Comparison of ENCODE assay signal across 20 cellular contexts in the genomic region with DNA sequence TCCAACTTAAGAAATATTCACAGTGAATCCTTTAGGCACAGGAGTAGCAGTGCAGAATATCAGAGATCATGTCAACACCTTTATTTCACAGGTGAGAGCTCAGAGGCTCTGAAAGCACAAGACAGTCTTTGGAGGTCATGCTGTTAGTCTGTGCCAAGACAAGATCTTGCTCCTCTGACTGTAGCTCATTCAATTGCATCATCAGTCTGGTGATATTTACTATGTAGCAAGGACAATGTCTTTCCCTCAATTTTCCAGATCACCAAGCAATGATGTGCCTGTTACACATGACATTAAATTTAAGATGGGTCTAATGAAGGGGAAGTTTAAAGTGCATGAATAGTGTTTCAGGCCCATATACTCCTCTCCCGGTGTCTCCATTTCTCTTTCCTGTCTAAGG.
A peak's percentile ranks its signal among the peaks of the same experiment; 100 is the strongest.
DNase-seq lines count a peak whose midpoint lies in the region; ATAC-seq and TF ChIP-seq lines count a peak whose summit lies in the region.
"Had no signal": no experiment of that assay in that cellular context is flagged by ENCODE, and none has a peak within 500 bp of the region (broad histone marks: within the 10 kb centered on the region; RNA-seq: fewer than 3 reads in every experiment).

No MANE protein-coding gene starts in this region.

- DNase-seq in AG20443 (ENCODE audit: low spot score) (peak; percentile 20), cardiac fibroblast (ENCODE audit: low read depth in 2 of 2) (peak; percentile 11 to 35), iris pigment epithelial cell (ENCODE audit: low read depth) (peak; percentile 47), NCI-H187 (lab: John Stamatoyannopoulos, UW) (no peak)
- no peak for DNase-seq in activated naive CD4-positive, alpha-beta T cell treated with anti-CD3 and anti-CD28 coated beads for 36 hours
- no peak for DNase-seq in stimulated activated naive CD8-positive, alpha-beta T cell treated with anti-CD3 and anti-CD28 coated beads, Interleukin-15, amount 100 ng/mL, for 72 hours
- DNase-seq: activated T-cell treated with anti-CD3 and anti-CD28 coated beads, Interleukin-2, amount 50 U/mL, for 1 hour; amygdala; CD4-positive, CD25-positive, alpha-beta regulatory T cell; DMS 273 treated with DMSO at 0.1 percent for 48 hours; natural killer cell; NCI-H1436 treated with DMSO at 0.1 percent for 48 hours; NCI-H526; pancreas; right lobe of liver; upper lobe of right lung had no signal

- intact Hi-C loops in activated naive CD4-positive, alpha-beta T cell treated with anti-CD3 and anti-CD28 coated beads for 36 hours (cut with micrococcal nuclease) = no loop called here

- H3K9me3 Mint-ChIP-seq in activated naive CD4-positive, alpha-beta T cell treated with anti-CD3 and anti-CD28 coated beads for 36 hours = no peaks in the 10 kb centered on the region
- H3K9me3 Mint-ChIP-seq in stimulated activated naive CD8-positive, alpha-beta T cell treated with anti-CD3 and anti-CD28 coated beads, Interleukin-15, amount 100 ng/mL, for 72 hours = no peaks in the 10 kb centered on the region
- H3K9me3 Mint-ChIP-seq: natural killer cell had no signal

- TF ChIP-seq EP300 in Ishikawa (IDR thresholded peaks at IDR 0.05; ENCODE audit: borderline replicate concordance) = no peak

- H3K4me3 ChIP-seq in cardiac fibroblast (replicated peaks in 1 of 2; ENCODE audit: low read depth in 2 of 2, low read length in 2 of 2) = no peak overlapping the region
- H3K4me3 ChIP-seq: pancreas, right lobe of liver, upper lobe of right lung had no signal

- H3K27ac Mint-ChIP-seq in activated naive CD4-positive, alpha-beta T cell treated with anti-CD3 and anti-CD28 coated beads for 36 hours = no peak overlapping the region
- no peak overlapping the region for H3K27ac Mint-ChIP-seq in stimulated activated naive CD8-positive, alpha-beta T cell treated with anti-CD3 and anti-CD28 coated beads, Interleukin-15, amount 100 ng/mL, for 72 hours
- H3K27ac Mint-ChIP-seq: CD4-positive, CD25-positive, alpha-beta regulatory T cell; natural killer cell had no signal

- TF ChIP-seq RAD21 in Ishikawa (IDR thresholded peaks at IDR 0.05; ENCODE audit: low read depth) = no peak

- no peaks in the 10 kb centered on the region for H3K4me1 Mint-ChIP-seq in activated naive CD4-positive, alpha-beta T cell treated with anti-CD3 and anti-CD28 coated beads for 36 hours (ENCODE audit: low read depth)
- H3K4me1 Mint-ChIP-seq in stimulated activated naive CD8-positive, alpha-beta T cell treated with anti-CD3 and anti-CD28 coated beads, Interleukin-15, amount 100 ng/mL, for 72 hours = no peaks in the 10 kb centered on the region
- H3K4me1 Mint-ChIP-seq: CD4-positive, CD25-positive, alpha-beta regulatory T cell; natural killer cell had no signal

- CTCF ChIA-PET in activated naive CD4-positive, alpha-beta T cell treated with anti-CD3 and anti-CD28 coated beads for 36 hours (lab: Charles Lee) = no interaction called here

- H3K4me3 Mint-ChIP-seq in activated naive CD4-positive, alpha-beta T cell treated with anti-CD3 and anti-CD28 coated beads for 36 hours = no peak overlapping the region
- H3K4me3 Mint-ChIP-seq in stimulated activated naive CD8-positive, alpha-beta T cell treated with anti-CD3 and anti-CD28 coated beads, Interleukin-15, amount 100 ng/mL, for 72 hours = no peak overlapping the region
- H3K4me3 Mint-ChIP-seq: CD4-positive, CD25-positive, alpha-beta regulatory T cell; natural killer cell had no signal

- no peaks in the 10 kb centered on the region for H3K36me3 Mint-ChIP-seq in activated naive CD4-positive, alpha-beta T cell treated with anti-CD3 and anti-CD28 coated beads for 36 hours (ENCODE audit: low read depth)
- H3K36me3 Mint-ChIP-seq: CD4-positive, CD25-positive, alpha-beta regulatory T cell; natural killer cell had no signal

- peaks cover 11% of the 10 kb centered on the region for H3K27me3 Mint-ChIP-seq in activated naive CD4-positive, alpha-beta T cell treated with anti-CD3 and anti-CD28 coated beads for 36 hours (ENCODE audit: low read depth)
- no peaks in the 10 kb centered on the region for H3K27me3 Mint-ChIP-seq in stimulated activated naive CD8-positive, alpha-beta T cell treated with anti-CD3 and anti-CD28 coated beads, Interleukin-15, amount 100 ng/mL, for 72 hours

- no peak for TF ChIP-seq CTCF in cardiac fibroblast (IDR thresholded peaks at IDR 0.05; ENCODE audit: low read depth, low read length)

- no peak for ATAC-seq in stimulated activated naive CD8-positive, alpha-beta T cell treated with anti-CD3 and anti-CD28 coated beads, Interleukin-15, amount 100 ng/mL, for 72 hours
- ATAC-seq: esophagus mucosa, HepG2, left lobe of liver, natural killer cell, right lobe of liver, upper lobe of right lung had no signal

TF ChIP-seq in Ishikawa, 13 proteins besides CTCF, POLR2A, EP300 and RAD21:
- TF ChIP-seq TAF1 (IDR thresholded peaks at IDR 0.05; ENCODE audit: low read depth) (no peak), CEBPB (IDR thresholded peaks at IDR 0.05) (peak; percentile 29; the same call in 1 of the 2 replicates), TEAD4 (IDR thresholded peaks at IDR 0.05) (no peak)

Comparison
In these comparisons a context has a peak if more than half of its experiments do, and no peak if none do; other contexts are left out.
1. DNase-seq: peak in AG20443 (single experiment), cardiac fibroblast (2 of 2) and iris pigment epithelial cell (single experiment); none in NCI-H187 (0 of 2), activated naive CD4-positive, alpha-beta T cell treated with anti-CD3 and anti-CD28 coated beads for 36 hours (single experiment) and stimulated activated naive CD8-positive, alpha-beta T cell treated with anti-CD3 and anti-CD28 coated beads, Interleukin-15, amount 100 ng/mL, for 72 hours (0 of 2).